ENCODE assay signal across 18 cellular contexts in genomic region chr3:112416391-112417212, GRCh38.
DNase-seq lines count a peak whose midpoint lies in the region; ATAC-seq, FAIRE-seq and TF ChIP-seq lines count a peak whose summit lies in the region.
"Had no signal": no experiment of that assay in that cellular context is flagged by ENCODE, and none has a peak within 500 bp of the region (broad histone marks: within the 10 kb centered on the region; RNA-seq: fewer than 3 reads in every experiment).

No MANE protein-coding gene starts in this region.

- no peak overlapping the region for H3K4me2 ChIP-seq in A549
- H3K4me2 ChIP-seq: BLaER1 had no signal

- H3K4me1 ChIP-seq in A549 (no peaks in the 10 kb centered on the region), iPS-20b (ENCODE audit: insufficient read depth, low read length) (peaks cover 6% of the 10 kb centered on the region)
- H3K4me1 ChIP-seq: BLaER1, HAP-1 had no signal

- FAIRE-seq in A549 (lab: Jason Lieb, UNC) (no peak), GM19239 (lab: Jason Lieb, UNC) (peak; percentile 76)
- FAIRE-seq: A204.1, K562 had no signal

- peaks cover 8% of the 10 kb centered on the region for H3K27me3 Mint-ChIP-seq in WTC11 (ENCODE audit: low read depth)
- no peaks in the 10 kb centered on the region for H3K27me3 Mint-ChIP-seq in MCF 10A (ENCODE audit: insufficient read depth, unreplicated experiment)

- H3K27ac Mint-ChIP-seq in WTC11 (peak overlapping the region; percentile 98), MCF 10A (ENCODE audit: low read depth, unreplicated experiment) (no peak overlapping the region)
- H3K27ac Mint-ChIP-seq: CD14-positive monocyte had no signal

- no peak overlapping the region for H3K9ac ChIP-seq in iPS-20b (ENCODE audit: low read depth, low read length)
- H3K9ac ChIP-seq: BLaER1 had no signal

- H3K4me1 Mint-ChIP-seq in WTC11 (peaks cover 42% of the 10 kb centered on the region), MCF 10A (ENCODE audit: insufficient read depth, unreplicated experiment) (no peaks in the 10 kb centered on the region)

- H3K4me3 ChIP-seq in A549 (no peak overlapping the region), iPS-20b (ENCODE audit: low read length) (peak overlapping the region; percentile 21; the same call in 1 of the 2 replicates)
- H3K4me3 ChIP-seq: BLaER1, GM12878, HAP-1, K562 had no signal

- H3K4me3 Mint-ChIP-seq in WTC11 (peak overlapping the region; percentile 89), MCF 10A (ENCODE audit: unreplicated experiment) (no peak overlapping the region)
- H3K4me3 Mint-ChIP-seq: CD14-positive monocyte; CD4-positive, alpha-beta memory T cell had no signal

- ATAC-seq in A549 = no peak
- peak; percentile 78 for ATAC-seq in WTC11
- ATAC-seq in HG03565 (IDR thresholded peaks at IDR 0.05; ENCODE audit: unreplicated experiment) = no peak
- ATAC-seq: GM12878, K562 had no signal

- H3K9me3 Mint-ChIP-seq in WTC11 (peaks cover 13% of the 10 kb centered on the region), MCF 10A (ENCODE audit: unreplicated experiment) (peaks cover 9% of the 10 kb centered on the region)

- intact Hi-C loops in MCF 10A (cut with micrococcal nuclease) = no loop called here

- no peak for TF ChIP-seq EP300 in A549 (IDR thresholded peaks at IDR 0.05)

- H3K36me3 ChIP-seq in iPS-20b (ENCODE audit: insufficient read depth, low read depth, low read length) = peaks cover 26% of the 10 kb centered on the region
- H3K36me3 ChIP-seq: BLaER1, HAP-1 had no signal

- H3K27ac ChIP-seq in A549 = no peak overlapping the region
- no peak overlapping the region for H3K27ac ChIP-seq in iPS-20b (ENCODE audit: low read length)
- H3K27ac ChIP-seq: BLaER1 had no signal

- CTCF ChIA-PET in A549 (lab: Yijun Ruan, JAX) = no interaction called here
- CTCF ChIA-PET in WTC11 (lab: Charles Lee) = interaction anchor here (0.8 to 2.0 kb wide), 3 partner anchors 21 to 305 kb away, joined by 3 to 8 read pairs (median 5); partner anchors contain the start of gene SLC9C1
- CTCF ChIA-PET in MCF 10A (lab: Yijun Ruan, JAX) = interaction anchor here (1.0 kb wide), 1 partner anchor 16 kb away, joined by 3 read pairs; no protein-coding TSS in a partner anchor

- H3K27me3 ChIP-seq in iPS-20b (ENCODE audit: insufficient read depth, low read length) = no peaks in the 10 kb centered on the region
- H3K27me3 ChIP-seq: BLaER1 had no signal

- TF ChIP-seq CTCF in A549 (IDR thresholded peaks at IDR 0.05) = no peak
- TF ChIP-seq CTCF in WTC11 (IDR thresholded peaks at IDR 0.05) = no peak
- TF ChIP-seq CTCF in MCF 10A (IDR thresholded peaks at IDR 0.05; ENCODE audit: unreplicated experiment) = no peak

- no TSS peak for BruUV-seq in MCF 10A (replicated peaks; lab: Mats Ljungman, UMichigan)

- no peak for DNase-seq in A549 (ENCODE audit: low read depth in 1 of 2, low spot score in 1 of 2)
- no peak for DNase-seq in GM19239 (ENCODE audit: insufficient read length, low spot score)
- no peak for DNase-seq in WTC11 (ENCODE audit: low spot score)
- no peak for DNase-seq in COR-L47 (lab: John Stamatoyannopoulos, UW)
- DNase-seq in stimulated activated CD4-positive, alpha-beta T cell treated with anti-CD3 and anti-CD28 coated beads, Interleukin-2, amount 100 ng/mL, for 48 hours = no peak
- no peak for DNase-seq in MCF 10A (ENCODE audit: unreplicated experiment)
- DNase-seq: Calu3; CD4-positive, alpha-beta memory T cell; DMS79 treated with DMSO at 0.1 percent for 48 hours; GOT3 had no signal

- POLR2A ChIA-PET in A549 (lab: Yijun Ruan, JAX) (no interaction called here), WTC11 (lab: Charles Lee) (interaction anchor here (0.7 to 2.3 kb wide), 4 partner anchors 52 to 83 kb away, joined by 3 to 8 read pairs (median 4); partner anchors contain the start of gene CD200), MCF 10A (lab: Yijun Ruan, JAX) (no interaction called here)

- no peak for TF ChIP-seq RAD21 in A549 (conservative IDR thresholded peaks at IDR 0.05 in 1 of 2, IDR thresholded peaks at IDR 0.05 in 1 of 2)

- H3K36me3 Mint-ChIP-seq in WTC11 (peaks cover 68% of the 10 kb centered on the region), MCF 10A (ENCODE audit: insufficient read depth, unreplicated experiment) (no peaks in the 10 kb centered on the region)
- H3K36me3 Mint-ChIP-seq: CD14-positive monocyte; CD4-positive, alpha-beta memory T cell had no signal

- 60% methylated on average over 8 of the region's 8 CpGs for WGBS in A549 (ENCODE audit: missing lambda C conversion rate)

- TF ChIP-seq POLR2A in A549 (IDR thresholded peaks at IDR 0.05; ENCODE audit: low read length) = no peak

- H3K9me3 ChIP-seq in A549 (no peaks in the 10 kb centered on the region), iPS-20b (ENCODE audit: insufficient read depth, low read depth, low read length) (no peaks in the 10 kb centered on the region)
- H3K9me3 ChIP-seq: HAP-1 had no signal

TF ChIP-seq in A549, 52 proteins besides CTCF, POLR2A, EP300 and RAD21:
- TF ChIP-seq MAFK (IDR thresholded peaks at IDR 0.05; ENCODE audit: partially characterized antibody) (peak; percentile 74), HOXB13 (CRISPR knock-in tag; IDR thresholded peaks at IDR 0.05; ENCODE audit: low read depth) (no peak)
TF ChIP-seq in A549: peak in this region for 1.

TF ChIP-seq in WTC11, 78 proteins besides CTCF, POLR2A, EP300 and RAD21 (continues in another document):
- peak; percentile 94 for TF ChIP-seq AR (CRISPR knock-in tag; IDR thresholded peaks at IDR 0.05)
- peak; percentile 54 for TF ChIP-seq AFF4 (CRISPR knock-in tag; IDR thresholded peaks at IDR 0.05; ENCODE audit: borderline replicate concordance)
- peak; percentile 64; the same call in 1 of the 2 replicates for TF ChIP-seq ZMAT4 (CRISPR knock-in tag; IDR thresholded peaks at IDR 0.05)
- peak; percentile 29; the same call in 1 of the 2 replicates for TF ChIP-seq FOXK1 (CRISPR knock-in tag; IDR thresholded peaks at IDR 0.05)
- peak; percentile 64 for TF ChIP-seq SMAD3 (CRISPR knock-in tag; IDR thresholded peaks at IDR 0.05; ENCODE audit: borderline replicate concordance)
- TF ChIP-seq TP53 (CRISPR knock-in tag; IDR thresholded peaks at IDR 0.05) = no peak; the same call in 1 of the 2 replicates
- TF ChIP-seq ZNF416 (CRISPR knock-in tag; IDR thresholded peaks at IDR 0.05) = peak; percentile 81
- peak; percentile 90 for TF ChIP-seq PRRX2 (CRISPR knock-in tag; IDR thresholded peaks at IDR 0.05)

Comparison
In these comparisons a context has a peak if more than half of its experiments do, and no peak if none do; other contexts are left out.
1. Of the 8 proteins assayed by ChIP-seq in both WTC11 and A549: peak only in WTC11: USF2; only in A549: none; in both: none; in neither: 7.